ENCODE assay signal across 9 cellular contexts in the genomic region with DNA sequence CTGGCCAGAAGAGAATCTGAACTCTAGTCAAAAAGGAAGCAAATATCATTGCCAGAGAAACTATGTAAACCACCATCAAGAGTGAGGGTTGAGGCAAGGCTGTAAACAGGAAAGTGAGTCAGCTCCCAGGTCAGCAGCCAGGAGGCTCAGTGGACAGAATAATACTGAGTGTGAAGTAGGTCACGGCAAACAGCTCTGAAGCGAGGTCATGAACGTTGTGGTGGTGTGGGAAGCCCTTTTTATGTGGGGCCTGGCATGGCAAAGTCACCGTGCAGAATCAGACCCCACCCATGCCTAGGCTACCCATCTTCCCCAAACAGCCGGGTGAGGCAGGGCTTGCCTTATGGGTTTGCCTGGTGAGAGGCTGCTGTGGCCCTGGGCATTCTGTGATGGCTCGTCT. TPM values are rescaled to one million over a fixed set of nuclear protein-coding genes. Genes with fewer than 3 reads are reported as not detected.
DNase-seq lines count a peak whose midpoint lies in the region; ATAC-seq and TF ChIP-seq lines count a peak whose summit lies in the region.
"Had no signal": no experiment of that assay in that cellular context is flagged by ENCODE, and none has a peak within 500 bp of the region (broad histone marks: within the 10 kb centered on the region; RNA-seq: fewer than 3 reads in every experiment).

No MANE protein-coding gene starts in this region.

- H3K4me3 Mint-ChIP-seq in activated naive CD8-positive, alpha-beta T cell treated with anti-CD3 and anti-CD28 coated beads for 36 hours: peak overlapping the region; percentile 58
- peak overlapping the region; percentile 86 to 96 (median 92) for H3K4me3 Mint-ChIP-seq in immature natural killer cell

- no peaks in the 10 kb centered on the region for H3K27me3 Mint-ChIP-seq in activated naive CD8-positive, alpha-beta T cell treated with anti-CD3 and anti-CD28 coated beads for 36 hours
- H3K27me3 Mint-ChIP-seq in immature natural killer cell (ENCODE audit: low read depth in 3 of 3): peaks cover 16 to 20% (median 18%) of the 10 kb centered on the region in 3 donors

- peak overlapping the region; percentile 56 for H3K27ac ChIP-seq in RWPE2 (ENCODE audit: poor library complexity, severe bottlenecking)
- H3K27ac ChIP-seq: SK-N-MC had no signal

- H3K36me3 Mint-ChIP-seq in activated naive CD8-positive, alpha-beta T cell treated with anti-CD3 and anti-CD28 coated beads for 36 hours: peaks cover 27% of the 10 kb centered on the region
- H3K36me3 Mint-ChIP-seq in immature natural killer cell: peaks cover 3 to 8% (median 4%) of the 10 kb centered on the region in 3 donors

- peaks cover 13% of the 10 kb centered on the region for H3K9me3 Mint-ChIP-seq in activated naive CD8-positive, alpha-beta T cell treated with anti-CD3 and anti-CD28 coated beads for 36 hours
- peaks cover 0 to 5% (median 2%) of the 10 kb centered on the region in 6 donors for H3K9me3 Mint-ChIP-seq in immature natural killer cell

- no peaks in the 10 kb centered on the region for H3K36me3 ChIP-seq in RWPE2 (ENCODE audit: low read depth)

- no peak for TF ChIP-seq CTCF in RWPE2 (IDR thresholded peaks at IDR 0.05; ENCODE audit: poor library complexity, severe bottlenecking)

- peak overlapping the region; percentile 95 for H3K27ac Mint-ChIP-seq in activated naive CD8-positive, alpha-beta T cell treated with anti-CD3 and anti-CD28 coated beads for 36 hours
- peak overlapping the region; percentile 99 to 100 (median 100) for H3K27ac Mint-ChIP-seq in immature natural killer cell

- peaks cover 38% of the 10 kb centered on the region for H3K4me1 ChIP-seq in RWPE2 (ENCODE audit: insufficient read depth, poor library complexity, severe bottlenecking)

- H3K4me3 ChIP-seq in RWPE2 (ENCODE audit: severe bottlenecking): no peak overlapping the region
- H3K4me3 ChIP-seq: SK-N-MC had no signal

- H3K4me1 Mint-ChIP-seq in activated naive CD8-positive, alpha-beta T cell treated with anti-CD3 and anti-CD28 coated beads for 36 hours: peaks cover 58% of the 10 kb centered on the region
- peaks cover 91 to 95% of the 10 kb centered on the region in 2 donors for H3K4me1 Mint-ChIP-seq in immature natural killer cell

- H3K27me3 ChIP-seq in RWPE2 (ENCODE audit: insufficient read depth, poor library complexity, severe bottlenecking): no peaks in the 10 kb centered on the region

- ATAC-seq in GM21390 (IDR thresholded peaks at IDR 0.05; ENCODE audit: unreplicated experiment): peak; percentile 44
- ATAC-seq in RWPE2 (ENCODE audit: low read depth): peak; percentile 86
- ATAC-seq in GM21526 (IDR thresholded peaks at IDR 0.05; ENCODE audit: low FRiP score, unreplicated experiment): no peak
- ATAC-seq in HG02840 (IDR thresholded peaks at IDR 0.05; ENCODE audit: low FRiP score, unreplicated experiment): no peak

- DNase-seq in RWPE2 (ENCODE audit: low spot score) (no peak), immature natural killer cell (peak; percentile 92 to 95 (median 94)), amygdala (lab: John Stamatoyannopoulos, UW) (no peak)
- DNase-seq in activated naive CD8-positive, alpha-beta T cell treated with anti-CD3 and anti-CD28 coated beads for 36 hours: peak; percentile 53
- peak in 2 of 3 experiments; percentile 13 to 40 for DNase-seq in stimulated activated CD4-positive, alpha-beta T cell treated with anti-CD3 and anti-CD28 coated beads, TNF-alpha, amount 100 ng/mL, for 4 hours (ENCODE audit: low read depth in 3 of 3)

- no peaks in the 10 kb centered on the region for H3K9me3 ChIP-seq in RWPE2 (ENCODE audit: severe bottlenecking)

RNA-seq across cellular contexts. Expression of a gene that starts 43.9 kb away (rescaled TPM):
- under 1 TPM; 0.62 to 0.68 TPM for total RNA-seq in activated naive CD8-positive, alpha-beta T cell treated with anti-CD3 and anti-CD28 coated beads for 36 hours
- 10 to 100 TPM in 1 of 3 donors, 1 to 10 TPM in 2; 2.2 to 11.4 (median 9.2) TPM for polyA plus RNA-seq in immature natural killer cell

Comparison
In these comparisons a context has a peak if more than half of its experiments do, and no peak if none do; other contexts are left out.
1. ATAC-seq: peak in GM21390 (single experiment) and RWPE2 (single experiment); none in GM21526 (single experiment) and HG02840 (single experiment).
2. DNase-seq: peak in activated naive CD8-positive, alpha-beta T cell treated with anti-CD3 and anti-CD28 coated beads for 36 hours (single experiment), immature natural killer cell (3 of 3) and stimulated activated CD4-positive, alpha-beta T cell treated with anti-CD3 and anti-CD28 coated beads, TNF-alpha, amount 100 ng/mL, for 4 hours (2 of 3); none in RWPE2 (single experiment) and amygdala (0 of 56).